23 cellular contexts compared by ENCODE assay signal in genomic region chr22:46609175-46609690, GRCh38. TPM values are rescaled to one million over a fixed set of nuclear protein-coding genes. Genes with fewer than 3 reads are reported as not detected.
DNase-seq lines count a peak whose midpoint lies in the region; ATAC-seq, FAIRE-seq and TF ChIP-seq lines count a peak whose summit lies in the region.
"Had no signal": no experiment of that assay in that cellular context is flagged by ENCODE, and none has a peak within 500 bp of the region (broad histone marks: within the 10 kb centered on the region; RNA-seq: fewer than 3 reads in every experiment).

No MANE protein-coding gene starts in this region.

- H3K9me3 Mint-ChIP-seq in Calu3 (ENCODE audit: low read depth, unreplicated experiment): no peaks in the 10 kb centered on the region
- H3K9me3 Mint-ChIP-seq: activated T-cell treated with anti-CD3 and anti-CD28 coated beads, Interleukin-2, amount 50 U/mL, for 4 hours; central memory CD8-positive, alpha-beta T cell; memory B cell; natural killer cell had no signal

- H2BK12ac ChIP-seq in neuronal stem cell (ENCODE audit: low read length): peak overlapping the region; percentile 98

- H3K27me3 ChIP-seq in ectodermal cell (ENCODE audit: control insufficient read depth, insufficient read depth, low read length, poor library complexity, severe bottlenecking) (no peaks in the 10 kb centered on the region), neuronal stem cell (ENCODE audit: control insufficient read depth in 3 of 3, insufficient read depth in 3 of 3, low read depth in 1 of 3, low read length in 3 of 3) (no peaks in the 10 kb centered on the region)
- H3K27me3 ChIP-seq: tibial artery had no signal

- H3K18ac ChIP-seq in neuronal stem cell (ENCODE audit: low read length): peak overlapping the region; percentile 95

- no peak overlapping the region for H3K4me2 ChIP-seq in neuronal stem cell (ENCODE audit: insufficient read depth, low read length, poor library complexity, severe bottlenecking)

- H3K4me3 ChIP-seq in ectodermal cell (ENCODE audit: insufficient read depth, low read depth, low read length): no peak overlapping the region
- no peak overlapping the region for H3K4me3 ChIP-seq in neuronal stem cell (ENCODE audit: low read length in 2 of 2)
- H3K4me3 ChIP-seq: tibial artery had no signal

- H2BK120ac ChIP-seq in neuronal stem cell (ENCODE audit: low read depth, low read length): no peak overlapping the region

- CTCF ChIA-PET in Calu3 (lab: Charles Lee): interaction anchor here (0.6 to 1.6 kb wide), 8 partner anchors 12 to 165 kb away, joined by 3 to 7 read pairs (median 4); no protein-coding TSS in a partner anchor

- no peaks in the 10 kb centered on the region for H3K9me3 ChIP-seq in ectodermal cell (ENCODE audit: control insufficient read depth, low read length)
- no peaks in the 10 kb centered on the region for H3K9me3 ChIP-seq in neuronal stem cell (replicated peaks in 1 of 2; ENCODE audit: control insufficient read depth in 2 of 2, insufficient read depth in 1 of 2, low read depth in 1 of 2, low read length in 2 of 2)
- H3K9me3 ChIP-seq: tibial artery had no signal

- peaks cover 45% of the 10 kb centered on the region for H3K4me1 Mint-ChIP-seq in Calu3 (ENCODE audit: low read depth, unreplicated experiment)

- intact Hi-C loops in Calu3 (cut with micrococcal nuclease; ENCODE audit: unreplicated experiment): loop anchor here (1.0 to 10.0 kb wide), 2 partner anchors 46 to 56 kb away; no protein-coding TSS in a partner anchor

- H3K79me1 ChIP-seq in neuronal stem cell (ENCODE audit: low read depth, low read length): peaks cover 9% of the 10 kb centered on the region

- no peak overlapping the region for H2AFZ ChIP-seq in neuronal stem cell (ENCODE audit: low read length)

- WGBS in ectodermal cell, 2 experiments: 86 to 90% methylated on average over 17 of the region's 17 CpGs
- no CpG with 5 or more reads among the region's 17 CpGs for WGBS in neuronal stem cell (ENCODE audit: extremely low coverage in 2 of 2, insufficient read length in 2 of 2, insufficient replicate concordance in 1 of 2), 2 donors

- peak overlapping the region; percentile 75 for H3K9ac ChIP-seq in neuronal stem cell (ENCODE audit: low read depth, low read length, poor library complexity)

- peak overlapping the region; percentile 5 for H3K23ac ChIP-seq in neuronal stem cell (ENCODE audit: low read depth, low read length, poor library complexity)

- H3K4ac ChIP-seq in neuronal stem cell (ENCODE audit: low read length): no peak overlapping the region

- FAIRE-seq in urothelium cell line (lab: Jason Lieb, UNC): no peak
- FAIRE-seq: keratinocyte had no signal

- no peak for ATAC-seq in HG02798 (IDR thresholded peaks at IDR 0.05; ENCODE audit: poor library complexity, unreplicated experiment)
- ATAC-seq: activated T-cell treated with anti-CD3 and anti-CD28 coated beads, Interleukin-2, amount 50 U/mL, for 4 hours; natural killer cell had no signal

- H3K36me3 Mint-ChIP-seq in Calu3 (ENCODE audit: insufficient read depth, unreplicated experiment): peaks cover 8% of the 10 kb centered on the region
- H3K36me3 Mint-ChIP-seq: memory B cell, natural killer cell had no signal

- peak overlapping the region; percentile 66 for H2BK15ac ChIP-seq in neuronal stem cell (ENCODE audit: low read length)

- peak overlapping the region; percentile 90 for H2BK5ac ChIP-seq in neuronal stem cell (ENCODE audit: low read length)

- H3K14ac ChIP-seq in neuronal stem cell (ENCODE audit: low read length): no peak overlapping the region

- H3K4me3 Mint-ChIP-seq in Calu3 (ENCODE audit: low read depth, unreplicated experiment): peak overlapping the region; percentile 12
- H3K4me3 Mint-ChIP-seq: activated CD4-positive, alpha-beta memory T cell treated with anti-CD3 and anti-CD28 coated beads, Interleukin-2, amount 10 ng/mL, durations not matched to agents 7 days and 5 days; activated naive CD4-positive, alpha-beta T cell treated with anti-CD3 and anti-CD28 coated beads, Interleukin-2, amount 10 ng/mL, durations not matched to agents 7 days and 5 days; activated T-cell treated with anti-CD3 and anti-CD28 coated beads, Interleukin-2, amount 50 U/mL, for 4 hours; central memory CD8-positive, alpha-beta T cell; memory B cell; natural killer cell had no signal

- H3K27me3 Mint-ChIP-seq in Calu3 (ENCODE audit: unreplicated experiment): no peaks in the 10 kb centered on the region
- H3K27me3 Mint-ChIP-seq: activated CD4-positive, alpha-beta memory T cell treated with anti-CD3 and anti-CD28 coated beads, Interleukin-2, amount 10 ng/mL, durations not matched to agents 7 days and 5 days; activated naive CD4-positive, alpha-beta T cell treated with anti-CD3 and anti-CD28 coated beads, Interleukin-2, amount 10 ng/mL, durations not matched to agents 7 days and 5 days; central memory CD8-positive, alpha-beta T cell; memory B cell had no signal

- peak overlapping the region; percentile 95 for H2AK5ac ChIP-seq in neuronal stem cell (ENCODE audit: low read depth, low read length)

- peak overlapping the region; percentile 29 for H4K8ac ChIP-seq in neuronal stem cell (ENCODE audit: low read depth, low read length)

- H3K36me3 ChIP-seq in ectodermal cell (ENCODE audit: control insufficient read depth, insufficient read depth, low read length): no peaks in the 10 kb centered on the region
- no peaks in the 10 kb centered on the region for H3K36me3 ChIP-seq in neuronal stem cell (replicated peaks in 1 of 2; ENCODE audit: control insufficient read depth in 2 of 2, insufficient read depth in 2 of 2, low read length in 2 of 2)
- H3K36me3 ChIP-seq: tibial artery had no signal

- peak overlapping the region; percentile 83 for H3K27ac Mint-ChIP-seq in Calu3 (ENCODE audit: unreplicated experiment)
- H3K27ac Mint-ChIP-seq: activated CD4-positive, alpha-beta memory T cell treated with anti-CD3 and anti-CD28 coated beads, Interleukin-2, amount 10 ng/mL, durations not matched to agents 7 days and 5 days; activated naive CD4-positive, alpha-beta T cell treated with anti-CD3 and anti-CD28 coated beads, Interleukin-2, amount 10 ng/mL, durations not matched to agents 7 days and 5 days; memory B cell had no signal

- BruUV-seq in Calu3 (replicated peaks; lab: Mats Ljungman, UMichigan): no TSS peak

- DNase-seq in Calu3: peak; percentile 88
- peak; percentile 61 for DNase-seq in HuH-7.5 (ENCODE audit: low spot score)
- DNase-seq in neuronal stem cell (ENCODE audit: low spot score): no peak
- no peak for DNase-seq in COR-L47 (lab: John Stamatoyannopoulos, UW)
- no peak for DNase-seq in urothelium cell line (ENCODE audit: low spot score)
- DNase-seq: activated CD4-positive, alpha-beta memory T cell treated with anti-CD3 and anti-CD28 coated beads, Interleukin-2, amount 10 ng/mL, durations not matched to agents 7 days and 5 days; activated naive CD4-positive, alpha-beta T cell treated with anti-CD3 and anti-CD28 coated beads, Interleukin-2, amount 10 ng/mL, durations not matched to agents 7 days and 5 days; activated T-cell treated with anti-CD3 and anti-CD28 coated beads, Interleukin-2, amount 50 U/mL, for 4 hours; anterior cingulate cortex; erythroblast; foreskin melanocyte; IMR-90; natural killer cell; NCI-H1694; SHP77 treated with DMSO at 0.1 percent for 48 hours; stimulated activated CD4-positive, alpha-beta T cell treated with anti-CD3 and anti-CD28 coated beads, Interleukin-2, amount 100 ng/mL, for 24 hours; stimulated activated naive CD4-positive, alpha-beta T cell; tibial artery had no signal

- H3K4me1 ChIP-seq in ectodermal cell (ENCODE audit: control insufficient read depth, insufficient read depth, low read length) (peaks cover 31% of the 10 kb centered on the region), neuronal stem cell (ENCODE audit: control insufficient read depth in 2 of 2, insufficient read depth in 1 of 2, low read depth in 1 of 2, low read length in 2 of 2) (peaks cover 23 to 31% of the 10 kb centered on the region in 2 donors)

- H3K27ac ChIP-seq in ectodermal cell (ENCODE audit: insufficient read depth, low read depth, low read length, poor library complexity, severe bottlenecking): peak overlapping the region; percentile 44
- H3K27ac ChIP-seq in neuronal stem cell (replicated peaks; ENCODE audit: low read length): peak overlapping the region; percentile 54
- H3K27ac ChIP-seq: tibial artery had no signal

- H4K91ac ChIP-seq in neuronal stem cell (ENCODE audit: low read depth, low read length, poor library complexity): no peak overlapping the region

- peak; percentile 44 for TF ChIP-seq CTCF in Calu3 (IDR thresholded peaks at IDR 0.05; ENCODE audit: unreplicated experiment)

RNA-seq across cellular contexts. Expression of gene GRAMD4, which starts 11.0 kb away (rescaled TPM):
- 61.2 and 63.4 TPM in 2 replicates for total RNA-seq in Calu3 (2022)
- 22.2 TPM for polyA plus RNA-seq in ectodermal cell (2013, experiment 1 of 4)
- polyA plus RNA-seq in ectodermal cell (2013, experiment 2 of 4): 22.1 TPM
- 28.1 TPM for polyA plus RNA-seq in ectodermal cell (2013, experiment 3 of 4)
- polyA plus RNA-seq in ectodermal cell (2013, experiment 4 of 4): 22.0 TPM
- polyA plus RNA-seq in neuronal stem cell (2013, experiment 1 of 2): 13.1 TPM
- 11.3 TPM for polyA plus RNA-seq in neuronal stem cell (2013, experiment 2 of 2)

Comparison
In these comparisons a context has a peak if more than half of its experiments do, and no peak if none do; other contexts are left out.
1. DNase-seq: peak in Calu3 (single experiment) and HuH-7.5 (single experiment); none in neuronal stem cell (single experiment), COR-L47 (single experiment) and urothelium cell line (single experiment).